Comparison of ENCODE assay signal across 17 cellular contexts in the genomic region with DNA sequence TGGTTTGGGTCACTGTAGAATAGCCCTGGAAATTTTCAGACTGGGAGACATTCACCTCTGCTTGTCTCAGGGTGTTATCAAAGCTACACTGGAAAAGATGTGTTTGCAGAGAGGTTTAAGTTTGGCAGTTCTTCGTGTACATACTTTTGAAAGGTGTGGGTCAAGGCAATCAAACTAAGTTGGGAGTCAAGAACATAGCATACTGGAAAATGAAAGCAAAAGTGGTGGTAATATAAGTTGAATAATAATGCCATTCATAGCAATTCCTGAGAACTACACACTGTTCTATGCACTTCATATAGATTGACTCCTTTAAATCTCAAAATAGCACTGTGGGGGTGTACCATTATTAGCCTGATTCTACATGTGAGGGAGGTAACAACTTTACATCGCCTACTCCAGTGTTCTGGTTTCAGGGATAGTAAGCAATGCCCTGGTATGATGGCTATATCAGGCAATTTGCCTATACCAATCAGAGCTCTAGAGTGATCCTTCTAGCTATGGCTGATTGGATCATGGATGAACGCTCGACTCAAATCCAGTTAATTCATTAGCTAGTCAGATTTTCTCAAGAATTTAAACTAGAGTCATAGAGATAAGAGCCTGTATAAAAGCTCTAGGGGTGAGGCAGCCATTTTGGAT. TPM values are rescaled to one million over a fixed set of nuclear protein-coding genes. Genes with fewer than 3 reads are reported as not detected.
A peak's percentile ranks its signal among the peaks of the same experiment; 100 is the strongest.
DNase-seq lines count a peak whose midpoint lies in the region; ATAC-seq, FAIRE-seq and TF ChIP-seq lines count a peak whose summit lies in the region.
"Had no signal": no experiment of that assay in that cellular context is flagged by ENCODE, and none has a peak within 500 bp of the region (broad histone marks: within the 10 kb centered on the region; RNA-seq: fewer than 3 reads in every experiment).

No MANE protein-coding gene starts in this region.

- in situ Hi-C loops in gastrocnemius medialis (cut with MboI; ENCODE audit: low sequenced_read_pairs in 4 of 4) = no loop called here

- no peaks in the 10 kb centered on the region for H3K36me3 ChIP-seq in CD4-positive, CD25-positive, alpha-beta regulatory T cell (ENCODE audit: control insufficient read depth, insufficient read depth, low read length)
- no peaks in the 10 kb centered on the region for H3K36me3 ChIP-seq in mucosa of descending colon (ENCODE audit: low read depth)
- no peaks in the 10 kb centered on the region for H3K36me3 ChIP-seq in gastrocnemius medialis
- H3K36me3 ChIP-seq: gastroesophageal sphincter, neutrophil had no signal

- intact Hi-C loops in activated CD8-positive, alpha-beta T cell treated with anti-CD3 and anti-CD28 coated beads for 36 hours (cut with micrococcal nuclease) = no loop called here
- intact Hi-C loops in mucosa of descending colon (cut with DNase I, micrococcal nuclease) = no loop called here
- intact Hi-C loops in gastrocnemius medialis (cut with DNase I; ENCODE audit: low total_unique reads) = no loop called here

- no peak for ATAC-seq in CD4-positive, CD25-positive, alpha-beta regulatory T cell (ENCODE audit: low read depth in 2 of 2)
- no peak for ATAC-seq in activated CD8-positive, alpha-beta T cell treated with anti-CD3 and anti-CD28 coated beads for 36 hours
- ATAC-seq in mucosa of descending colon = peak; percentile 48
- no peak for ATAC-seq in gastrocnemius medialis
- ATAC-seq in GM19023 (IDR thresholded peaks at IDR 0.05; ENCODE audit: unreplicated experiment) = no peak
- ATAC-seq: gastroesophageal sphincter had no signal

- peaks cover 0 to 2% (median 0%) of the 10 kb centered on the region in 7 donors for H3K9me3 Mint-ChIP-seq in CD4-positive, CD25-positive, alpha-beta regulatory T cell
- H3K9me3 Mint-ChIP-seq in activated CD8-positive, alpha-beta T cell treated with anti-CD3 and anti-CD28 coated beads for 36 hours = no peaks in the 10 kb centered on the region

- H3K4me1 ChIP-seq in CD4-positive, CD25-positive, alpha-beta regulatory T cell (ENCODE audit: control insufficient read depth, insufficient read depth, low read length, poor library complexity, severe bottlenecking) = peaks cover 18% of the 10 kb centered on the region
- H3K4me1 ChIP-seq in mucosa of descending colon (ENCODE audit: low read depth) (no peaks in the 10 kb centered on the region), gastrocnemius medialis (no peaks in the 10 kb centered on the region)
- H3K4me1 ChIP-seq: gastroesophageal sphincter had no signal

- peaks cover 10 to 56% (median 41%) of the 10 kb centered on the region in 4 donors for H3K4me1 Mint-ChIP-seq in CD4-positive, CD25-positive, alpha-beta regulatory T cell
- H3K4me1 Mint-ChIP-seq in activated CD8-positive, alpha-beta T cell treated with anti-CD3 and anti-CD28 coated beads for 36 hours (ENCODE audit: low read depth) = peaks cover 76% of the 10 kb centered on the region

- DNase-seq in CD4-positive, CD25-positive, alpha-beta regulatory T cell = peak in 1 of 3 donors; percentile 35
- DNase-seq in GM19239 (ENCODE audit: insufficient read length, low spot score) (no peak), mucosa of descending colon (no peak), gastrocnemius medialis (no peak), NCI-H146 treated with DMSO at 0.1 percent for 48 hours (lab: John Stamatoyannopoulos, UW; ENCODE audit: unreplicated experiment) (no peak)
- DNase-seq in activated CD8-positive, alpha-beta T cell treated with anti-CD3 and anti-CD28 coated beads for 36 hours = no peak
- DNase-seq: amniotic stem cell, COR-L47, DND-41, KBM-7, NCI-H1105, NCI-H2107, NCI-H510A treated with DMSO at 0.1 percent for 48 hours had no signal

- no peaks in the 10 kb centered on the region for H3K36me3 Mint-ChIP-seq in CD4-positive, CD25-positive, alpha-beta regulatory T cell
- H3K36me3 Mint-ChIP-seq in activated CD8-positive, alpha-beta T cell treated with anti-CD3 and anti-CD28 coated beads for 36 hours (ENCODE audit: low read depth) = peaks cover 2% of the 10 kb centered on the region

- POLR2A ChIA-PET in activated CD8-positive, alpha-beta T cell treated with anti-CD3 and anti-CD28 coated beads for 36 hours (lab: Charles Lee) = interaction anchor here (1.3 to 5.4 kb wide), 3 partner anchors 15 to 62 kb away, joined by 3 to 90 read pairs (median 4); partner anchors contain the start of gene RASGRP1

- H3K27ac ChIP-seq in CD4-positive, CD25-positive, alpha-beta regulatory T cell (ENCODE audit: insufficient read depth, low read length, poor library complexity, severe bottlenecking) = no peak overlapping the region
- H3K27ac ChIP-seq in gastrocnemius medialis = no peak overlapping the region
- H3K27ac ChIP-seq: epithelial cell of prostate, gastroesophageal sphincter, neutrophil had no signal

- TF ChIP-seq CTCF in activated CD8-positive, alpha-beta T cell treated with anti-CD3 and anti-CD28 coated beads for 36 hours (IDR thresholded peaks at IDR 0.05) = no peak
- no peak for TF ChIP-seq CTCF in mucosa of descending colon (IDR thresholded peaks at IDR 0.05)
- TF ChIP-seq CTCF in gastrocnemius medialis (IDR thresholded peaks at IDR 0.05 in 4 of 5, conservative IDR thresholded peaks at IDR 0.05 in 1 of 5) = no peak

- CTCF ChIA-PET in activated CD8-positive, alpha-beta T cell treated with anti-CD3 and anti-CD28 coated beads for 36 hours (lab: Charles Lee) = interaction anchor here (0.7 to 7.9 kb wide), 11 partner anchors 20 to 90 kb away, joined by 3 to 71 read pairs (median 3); partner anchors contain the start of gene RASGRP1

- H3K4me3 ChIP-seq in CD4-positive, CD25-positive, alpha-beta regulatory T cell (ENCODE audit: low read depth, low read length) = no peak overlapping the region
- no peak overlapping the region for H3K4me3 ChIP-seq in mucosa of descending colon
- H3K4me3 ChIP-seq in gastrocnemius medialis = no peak overlapping the region
- H3K4me3 ChIP-seq: gastroesophageal sphincter had no signal

- H3K27ac Mint-ChIP-seq in CD4-positive, CD25-positive, alpha-beta regulatory T cell = peak overlapping the region in 2 of 3 donors; percentile 3 to 27
- peak overlapping the region; percentile 89 for H3K27ac Mint-ChIP-seq in activated CD8-positive, alpha-beta T cell treated with anti-CD3 and anti-CD28 coated beads for 36 hours

- no peaks in the 10 kb centered on the region for H3K27me3 Mint-ChIP-seq in CD4-positive, CD25-positive, alpha-beta regulatory T cell
- no peaks in the 10 kb centered on the region for H3K27me3 Mint-ChIP-seq in activated CD8-positive, alpha-beta T cell treated with anti-CD3 and anti-CD28 coated beads for 36 hours

- no peaks in the 10 kb centered on the region for H3K9me3 ChIP-seq in CD4-positive, CD25-positive, alpha-beta regulatory T cell (ENCODE audit: control insufficient read depth in 2 of 2, low read length in 2 of 2)
- H3K9me3 ChIP-seq in mucosa of descending colon (no peaks in the 10 kb centered on the region), gastrocnemius medialis (no peaks in the 10 kb centered on the region)
- H3K9me3 ChIP-seq: gastroesophageal sphincter, neutrophil had no signal

- no peak for TF ChIP-seq POLR2A in gastrocnemius medialis (IDR thresholded peaks at IDR 0.05)

- peak overlapping the region in 1 of 4 donors; percentile 5 for H3K4me3 Mint-ChIP-seq in CD4-positive, CD25-positive, alpha-beta regulatory T cell
- no peak overlapping the region for H3K4me3 Mint-ChIP-seq in activated CD8-positive, alpha-beta T cell treated with anti-CD3 and anti-CD28 coated beads for 36 hours

- H3K27me3 ChIP-seq in CD4-positive, CD25-positive, alpha-beta regulatory T cell (ENCODE audit: control insufficient read depth, insufficient read depth, low read length) = no peaks in the 10 kb centered on the region
- H3K27me3 ChIP-seq in gastrocnemius medialis = no peaks in the 10 kb centered on the region

- peak; percentile 84 for FAIRE-seq in GM19239 (lab: Jason Lieb, UNC)

RNA-seq across cellular contexts. Expression of gene RASGRP1, which starts 44.6 kb away (rescaled TPM):
- total RNA-seq in CD4-positive, CD25-positive, alpha-beta regulatory T cell = 216 TPM
- polyA plus RNA-seq in CD4-positive, CD25-positive, alpha-beta regulatory T cell = 100 to 1,000 TPM in 1 of 4 donors, 10 to 100 TPM in 3; 74.5 to 108 (median 86.6) TPM
- 100 to 1,000 TPM; 105 to 106 TPM for total RNA-seq in activated CD8-positive, alpha-beta T cell treated with anti-CD3 and anti-CD28 coated beads for 36 hours
- total RNA-seq in mucosa of descending colon (1 to 10 TPM; 1.2 to 2.6 (median 2.6) TPM), gastrocnemius medialis (under 1 TPM in 2 of 4 donors, not detected in 2; 0.44 to 0.85 TPM)

Comparison
In these comparisons a context has a peak if more than half of its experiments do, and no peak if none do; other contexts are left out.
1. RNA of gene RASGRP1, which starts 44.6 kb away (total RNA-seq): 216 TPM in CD4-positive, CD25-positive, alpha-beta regulatory T cell (single experiment) and 105 to 106 TPM in activated CD8-positive, alpha-beta T cell treated with anti-CD3 and anti-CD28 coated beads for 36 hours; 1.2 to 2.6 TPM in mucosa of descending colon and 0.44 to 0.85 TPM in gastrocnemius medialis; every median in the first group is over 10 times any median in the second.